7 cellular contexts compared by ENCODE assay signal in genomic region chr22:37640591-37641250, GRCh38. TPM values are rescaled to one million over a fixed set of nuclear protein-coding genes. Genes with fewer than 3 reads are reported as not detected.
A peak's percentile ranks its signal among the peaks of the same experiment; 100 is the strongest.
DNase-seq lines count a peak whose midpoint lies in the region; ATAC-seq and TF ChIP-seq lines count a peak whose summit lies in the region.

No MANE protein-coding gene starts in this region.

- WGBS in gastroesophageal sphincter (ENCODE audit: low coverage in 1 of 2), 2 donors: no CpG with 5 or more reads among the region's 16 CpGs

- H3K4me1 ChIP-seq in HEK293 (ENCODE audit: control insufficient read depth, insufficient read depth, low read length): peaks cover 8% of the 10 kb centered on the region; the same call in 1 of the 2 replicates
- peaks cover 0 to 58% (median 22%) of the 10 kb centered on the region in 3 donors for H3K4me1 ChIP-seq in gastroesophageal sphincter

- H3K4me3 ChIP-seq in HEK293 (ENCODE audit: low read depth, low read length) (peak overlapping the region; percentile 58), WI38 (ENCODE audit: low read depth, low read length) (peak overlapping the region; percentile 63), gastroesophageal sphincter (peak overlapping the region in 1 of 2 donors; percentile 58)

- no peak for TF ChIP-seq POLR2A in gastroesophageal sphincter (IDR thresholded peaks at IDR 0.05)

- H3K27ac ChIP-seq in HEK293 (ENCODE audit: extremely low read depth, low read depth, low read length) (0 out of 2 replicates have a peak overlapping the region, but pooled peaks have one; percentile 24), gastroesophageal sphincter (peak overlapping the region in 3 of 4 donors; percentile 38 to 68 (median 45))

- H3K36me3 Mint-ChIP-seq in stimulated activated memory B cell treated with anti-CD40 and anti-IgM and Interleukin-4, amounts not matched to agents 10 μg/mL and 1 μg/mL and 100 μg/mL, for 72 hours: peaks cover 21% of the 10 kb centered on the region

- H3K4me1 Mint-ChIP-seq in stimulated activated memory B cell treated with anti-CD40 and anti-IgM and Interleukin-4, amounts not matched to agents 10 μg/mL and 1 μg/mL and 100 μg/mL, for 72 hours: peaks cover 79% of the 10 kb centered on the region

- no peak for TF ChIP-seq EP300 in gastroesophageal sphincter (IDR thresholded peaks at IDR 0.05)

- peak overlapping the region; percentile 93 for H3K4me3 Mint-ChIP-seq in stimulated activated memory B cell treated with anti-CD40 and anti-IgM and Interleukin-4, amounts not matched to agents 10 μg/mL and 1 μg/mL and 100 μg/mL, for 72 hours

- H3K27ac Mint-ChIP-seq in stimulated activated memory B cell treated with anti-CD40 and anti-IgM and Interleukin-4, amounts not matched to agents 10 μg/mL and 1 μg/mL and 100 μg/mL, for 72 hours: peak overlapping the region; percentile 92

- H3K27me3 Mint-ChIP-seq in stimulated activated memory B cell treated with anti-CD40 and anti-IgM and Interleukin-4, amounts not matched to agents 10 μg/mL and 1 μg/mL and 100 μg/mL, for 72 hours: no peaks in the 10 kb centered on the region

- POLR2A ChIA-PET in HEK293 (lab: Yijun Ruan, JAX): interaction anchor here (0.6 to 11.0 kb wide), 4 partner anchors 18 to 45 kb away, joined by 5 to 85 read pairs (median 48); partner anchors contain the start of genes NOL12 and PDXP

- H3K36me3 ChIP-seq in HEK293 (ENCODE audit: control insufficient read depth in 2 of 2, insufficient read depth in 1 of 2, low read length in 2 of 2) (peaks cover 0 to 47% of the 10 kb centered on the region in 2 experiments; a peak in 2 of 3 replicates), gastroesophageal sphincter (peaks cover 0 to 11% of the 10 kb centered on the region in 2 donors)

- no peaks in the 10 kb centered on the region for H3K9me3 Mint-ChIP-seq in stimulated activated memory B cell treated with anti-CD40 and anti-IgM and Interleukin-4, amounts not matched to agents 10 μg/mL and 1 μg/mL and 100 μg/mL, for 72 hours

- H3K9me3 ChIP-seq in HEK293 (ENCODE audit: control insufficient read depth, insufficient read depth, low read depth, low read length) (no peaks in the 10 kb centered on the region), gastroesophageal sphincter (no peaks in the 10 kb centered on the region)

- TF ChIP-seq CTCF in HEK293 (tag by site-specific recombination; IDR thresholded peaks at IDR 0.05): no peak
- TF ChIP-seq CTCF in WI38 (IDR thresholded peaks at IDR 0.05; ENCODE audit: low read depth, low read length): no peak
- no peak for TF ChIP-seq CTCF in gastroesophageal sphincter (IDR thresholded peaks at IDR 0.05)

- ATAC-seq in gastroesophageal sphincter: no peak
- ATAC-seq in stimulated activated memory B cell treated with anti-CD40 and anti-IgM and Interleukin-4, amounts not matched to agents 10 μg/mL and 1 μg/mL and 100 μg/mL, for 72 hours: no peak
- no peak for ATAC-seq in GM21515 (IDR thresholded peaks at IDR 0.05; ENCODE audit: unreplicated experiment)

- peaks cover 37% of the 10 kb centered on the region for H3K27me3 ChIP-seq in gastroesophageal sphincter

- no peak for DNase-seq in NCI-H1417 (lab: John Stamatoyannopoulos, UW)
- no peak for DNase-seq in A172 (ENCODE audit: low spot score)

- CTCF ChIA-PET in HEK293 (lab: Yijun Ruan, JAX): interaction anchor here (0.7 to 17.0 kb wide), 6 partner anchors 10 to 1125 kb away, joined by 3 to 353 read pairs (median 5); partner anchors contain the start of genes GGA1, LGALS1 and NOL12

TF ChIP-seq in HEK293, 187 proteins besides CTCF, POLR2A, EP300 and RAD21 (continues in another document):
- TF ChIP-seq ZSCAN18 (tag by site-specific recombination; IDR thresholded peaks at IDR 0.05) (no peak), ZBTB10 (tag by site-specific recombination; IDR thresholded peaks at IDR 0.05) (no peak), GLI2 (tag by site-specific recombination; IDR thresholded peaks at IDR 0.05; ENCODE audit: borderline replicate concordance, low read depth) (no peak), ZFHX2 (tag by site-specific recombination; conservative IDR thresholded peaks at IDR 0.05) (0 out of 2 replicates have a peak, but pooled peaks have one; percentile 8), BCL11A (tag by site-specific recombination; IDR thresholded peaks at IDR 0.05; ENCODE audit: low read depth) (no peak), IKZF3 (tag by site-specific recombination; IDR thresholded peaks at IDR 0.05) (peak; percentile 90), ZNF341 (tag by site-specific recombination; IDR thresholded peaks at IDR 0.05; ENCODE audit: low read depth) (no peak), SALL2 (tag by site-specific recombination; IDR thresholded peaks at IDR 0.05; ENCODE audit: borderline replicate concordance) (no peak), ZNF530 (tag by site-specific recombination; IDR thresholded peaks at IDR 0.05; ENCODE audit: low read depth) (no peak)
- TF ChIP-seq, protein P1, sequence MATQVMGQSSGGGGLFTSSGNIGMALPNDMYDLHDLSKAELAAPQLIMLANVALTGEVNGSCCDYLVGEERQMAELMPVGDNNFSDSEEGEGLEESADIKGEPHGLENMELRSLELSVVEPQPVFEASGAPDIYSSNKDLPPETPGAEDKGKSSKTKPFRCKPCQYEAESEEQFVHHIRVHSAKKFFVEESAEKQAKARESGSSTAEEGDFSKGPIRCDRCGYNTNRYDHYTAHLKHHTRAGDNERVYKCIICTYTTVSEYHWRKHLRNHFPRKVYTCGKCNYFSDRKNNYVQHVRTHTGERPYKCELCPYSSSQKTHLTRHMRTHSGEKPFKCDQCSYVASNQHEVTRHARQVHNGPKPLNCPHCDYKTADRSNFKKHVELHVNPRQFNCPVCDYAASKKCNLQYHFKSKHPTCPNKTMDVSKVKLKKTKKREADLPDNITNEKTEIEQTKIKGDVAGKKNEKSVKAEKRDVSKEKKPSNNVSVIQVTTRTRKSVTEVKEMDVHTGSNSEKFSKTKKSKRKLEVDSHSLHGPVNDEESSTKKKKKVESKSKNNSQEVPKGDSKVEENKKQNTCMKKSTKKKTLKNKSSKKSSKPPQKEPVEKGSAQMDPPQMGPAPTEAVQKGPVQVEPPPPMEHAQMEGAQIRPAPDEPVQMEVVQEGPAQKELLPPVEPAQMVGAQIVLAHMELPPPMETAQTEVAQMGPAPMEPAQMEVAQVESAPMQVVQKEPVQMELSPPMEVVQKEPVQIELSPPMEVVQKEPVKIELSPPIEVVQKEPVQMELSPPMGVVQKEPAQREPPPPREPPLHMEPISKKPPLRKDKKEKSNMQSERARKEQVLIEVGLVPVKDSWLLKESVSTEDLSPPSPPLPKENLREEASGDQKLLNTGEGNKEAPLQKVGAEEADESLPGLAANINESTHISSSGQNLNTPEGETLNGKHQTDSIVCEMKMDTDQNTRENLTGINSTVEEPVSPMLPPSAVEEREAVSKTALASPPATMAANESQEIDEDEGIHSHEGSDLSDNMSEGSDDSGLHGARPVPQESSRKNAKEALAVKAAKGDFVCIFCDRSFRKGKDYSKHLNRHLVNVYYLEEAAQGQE (tag by site-specific recombination; IDR thresholded peaks at IDR 0.05): no peak

RNA-seq across cellular contexts. Expression of gene SH3BP1, which starts 1.3 kb away (rescaled TPM):
- total RNA-seq in gastroesophageal sphincter: 1 to 10 TPM; 2.9 to 4.9 (median 3.2) TPM
- total RNA-seq in A172 (2014; rRNA removed; shearing (Covaris generic)): 0.07 TPM in 1 of 2 replicates, not detected in the other

RNA-seq across cellular contexts. Expression of gene PDXP, which starts 17.8 kb away (rescaled TPM):
- 10 to 100 TPM in 3 of 4 donors, 1 to 10 TPM in 1; 9.2 to 19.3 (median 17.2) TPM for total RNA-seq in gastroesophageal sphincter
- 10.8 and 11.7 TPM in 2 replicates for total RNA-seq in A172 (2014; rRNA removed; shearing (Covaris generic))

RNA-seq across cellular contexts. Expression of gene GGA1, which starts 32.1 kb away (rescaled TPM):
- 10 to 100 TPM; 37.8 to 46.5 (median 39.1) TPM for total RNA-seq in gastroesophageal sphincter
- 18.6 and 24.0 TPM in 2 replicates for total RNA-seq in A172 (2014; rRNA removed; shearing (Covaris generic))

RNA-seq across cellular contexts. Expression of gene LGALS1, which starts 34.7 kb away (rescaled TPM):
- 1,000 to 10,000 TPM in 3 of 4 donors, 100 to 1,000 TPM in 1; 747 to 1,092 (median 1,059) TPM for total RNA-seq in gastroesophageal sphincter
- 3,374 and 3,537 TPM in 2 replicates for total RNA-seq in A172 (2014; rRNA removed; shearing (Covaris generic))

RNA-seq across cellular contexts. Expression of gene NOL12, which starts 45.4 kb away (rescaled TPM):
- 10 to 100 TPM; 16.3 to 29.1 (median 20.2) TPM for total RNA-seq in gastroesophageal sphincter
- total RNA-seq in A172 (2014; rRNA removed; shearing (Covaris generic)): 24.2 and 56.1 TPM in 2 replicates
